Comparison of ENCODE assay signal across 1 cellular context in the genomic region with DNA sequence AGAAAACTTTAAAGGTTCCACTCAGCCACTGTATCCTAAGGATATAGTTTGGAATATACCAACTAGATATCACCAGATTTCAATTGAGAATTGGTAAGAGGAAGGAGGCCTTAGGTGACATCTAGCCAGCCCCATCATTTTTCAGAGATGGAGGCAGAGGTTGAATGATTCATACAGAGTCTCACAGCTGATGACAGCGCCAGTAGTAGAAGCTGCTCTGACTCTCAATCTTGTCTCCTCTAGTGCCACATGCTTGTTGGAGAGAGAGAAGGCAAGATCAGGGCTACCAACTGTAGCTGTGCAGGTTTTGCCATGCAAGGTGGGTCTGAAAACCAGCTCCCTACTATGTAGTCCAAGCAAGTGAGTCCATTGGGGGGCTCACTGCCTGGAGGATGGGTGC.
TF ChIP-seq lines count a peak whose summit lies in the region.

No MANE protein-coding gene starts in this region.

TF ChIP-seq in SK-N-SH, 30 proteins besides CTCF, POLR2A, EP300 and RAD21 (continued from another document):
- TF ChIP-seq FOXJ3 (CRISPR knock-in tag; IDR thresholded peaks at IDR 0.05): no peak
- no peak for TF ChIP-seq GABPA (IDR thresholded peaks at IDR 0.05; ENCODE audit: low read depth)
- TF ChIP-seq TEAD4 (IDR thresholded peaks at IDR 0.05; ENCODE audit: borderline replicate concordance, insufficient read depth): no peak
- no peak for TF ChIP-seq POLR2AphosphoS5 (IDR thresholded peaks at IDR 0.05; ENCODE audit: low read depth, low read length)
- TF ChIP-seq YY1 (IDR thresholded peaks at IDR 0.05; ENCODE audit: low read depth): no peak
- TF ChIP-seq TCF12 (IDR thresholded peaks at IDR 0.05): peak; percentile 26; the same call in 1 of the 2 replicates
- TF ChIP-seq MEF2A (IDR thresholded peaks at IDR 0.05; ENCODE audit: borderline replicate concordance, low read depth): no peak
- TF ChIP-seq TAF1 (IDR thresholded peaks at IDR 0.05; ENCODE audit: borderline replicate concordance, low read depth, low read length): no peak
- TF ChIP-seq, protein P1, sequence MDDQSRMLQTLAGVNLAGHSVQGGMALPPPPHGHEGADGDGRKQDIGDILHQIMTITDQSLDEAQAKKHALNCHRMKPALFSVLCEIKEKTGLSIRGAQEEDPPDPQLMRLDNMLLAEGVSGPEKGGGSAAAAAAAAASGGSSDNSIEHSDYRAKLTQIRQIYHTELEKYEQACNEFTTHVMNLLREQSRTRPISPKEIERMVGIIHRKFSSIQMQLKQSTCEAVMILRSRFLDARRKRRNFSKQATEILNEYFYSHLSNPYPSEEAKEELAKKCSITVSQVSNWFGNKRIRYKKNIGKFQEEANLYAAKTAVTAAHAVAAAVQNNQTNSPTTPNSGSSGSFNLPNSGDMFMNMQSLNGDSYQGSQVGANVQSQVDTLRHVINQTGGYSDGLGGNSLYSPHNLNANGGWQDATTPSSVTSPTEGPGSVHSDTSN (IDR thresholded peaks at IDR 0.05): peak; percentile 64
- no peak for TF ChIP-seq RXRA (IDR thresholded peaks at IDR 0.05; ENCODE audit: borderline replicate concordance, low read depth)
- TF ChIP-seq, protein P2, sequence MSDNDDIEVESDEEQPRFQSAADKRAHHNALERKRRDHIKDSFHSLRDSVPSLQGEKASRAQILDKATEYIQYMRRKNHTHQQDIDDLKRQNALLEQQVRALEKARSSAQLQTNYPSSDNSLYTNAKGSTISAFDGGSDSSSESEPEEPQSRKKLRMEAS (IDR thresholded peaks at IDR 0.05; ENCODE audit: low read depth): no peak
- TF ChIP-seq FOXM1 (IDR thresholded peaks at IDR 0.05; ENCODE audit: low read depth): no peak
- no peak for TF ChIP-seq MXI1 (IDR thresholded peaks at IDR 0.05; ENCODE audit: low read depth, low read length)
- no peak for TF ChIP-seq NRF1 (IDR thresholded peaks at IDR 0.05; ENCODE audit: low read depth, low read length)
- no peak for TF ChIP-seq ELF1 (IDR thresholded peaks at IDR 0.05)
- TF ChIP-seq, protein P3, sequence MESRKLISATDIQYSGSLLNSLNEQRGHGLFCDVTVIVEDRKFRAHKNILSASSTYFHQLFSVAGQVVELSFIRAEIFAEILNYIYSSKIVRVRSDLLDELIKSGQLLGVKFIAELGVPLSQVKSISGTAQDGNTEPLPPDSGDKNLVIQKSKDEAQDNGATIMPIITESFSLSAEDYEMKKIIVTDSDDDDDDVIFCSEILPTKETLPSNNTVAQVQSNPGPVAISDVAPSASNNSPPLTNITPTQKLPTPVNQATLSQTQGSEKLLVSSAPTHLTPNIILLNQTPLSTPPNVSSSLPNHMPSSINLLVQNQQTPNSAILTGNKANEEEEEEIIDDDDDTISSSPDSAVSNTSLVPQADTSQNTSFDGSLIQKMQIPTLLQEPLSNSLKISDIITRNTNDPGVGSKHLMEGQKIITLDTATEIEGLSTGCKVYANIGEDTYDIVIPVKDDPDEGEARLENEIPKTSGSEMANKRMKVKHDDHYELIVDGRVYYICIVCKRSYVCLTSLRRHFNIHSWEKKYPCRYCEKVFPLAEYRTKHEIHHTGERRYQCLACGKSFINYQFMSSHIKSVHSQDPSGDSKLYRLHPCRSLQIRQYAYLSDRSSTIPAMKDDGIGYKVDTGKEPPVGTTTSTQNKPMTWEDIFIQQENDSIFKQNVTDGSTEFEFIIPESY (IDR thresholded peaks at IDR 0.05; ENCODE audit: borderline replicate concordance, low read depth): no peak
- TF ChIP-seq, protein P4, sequence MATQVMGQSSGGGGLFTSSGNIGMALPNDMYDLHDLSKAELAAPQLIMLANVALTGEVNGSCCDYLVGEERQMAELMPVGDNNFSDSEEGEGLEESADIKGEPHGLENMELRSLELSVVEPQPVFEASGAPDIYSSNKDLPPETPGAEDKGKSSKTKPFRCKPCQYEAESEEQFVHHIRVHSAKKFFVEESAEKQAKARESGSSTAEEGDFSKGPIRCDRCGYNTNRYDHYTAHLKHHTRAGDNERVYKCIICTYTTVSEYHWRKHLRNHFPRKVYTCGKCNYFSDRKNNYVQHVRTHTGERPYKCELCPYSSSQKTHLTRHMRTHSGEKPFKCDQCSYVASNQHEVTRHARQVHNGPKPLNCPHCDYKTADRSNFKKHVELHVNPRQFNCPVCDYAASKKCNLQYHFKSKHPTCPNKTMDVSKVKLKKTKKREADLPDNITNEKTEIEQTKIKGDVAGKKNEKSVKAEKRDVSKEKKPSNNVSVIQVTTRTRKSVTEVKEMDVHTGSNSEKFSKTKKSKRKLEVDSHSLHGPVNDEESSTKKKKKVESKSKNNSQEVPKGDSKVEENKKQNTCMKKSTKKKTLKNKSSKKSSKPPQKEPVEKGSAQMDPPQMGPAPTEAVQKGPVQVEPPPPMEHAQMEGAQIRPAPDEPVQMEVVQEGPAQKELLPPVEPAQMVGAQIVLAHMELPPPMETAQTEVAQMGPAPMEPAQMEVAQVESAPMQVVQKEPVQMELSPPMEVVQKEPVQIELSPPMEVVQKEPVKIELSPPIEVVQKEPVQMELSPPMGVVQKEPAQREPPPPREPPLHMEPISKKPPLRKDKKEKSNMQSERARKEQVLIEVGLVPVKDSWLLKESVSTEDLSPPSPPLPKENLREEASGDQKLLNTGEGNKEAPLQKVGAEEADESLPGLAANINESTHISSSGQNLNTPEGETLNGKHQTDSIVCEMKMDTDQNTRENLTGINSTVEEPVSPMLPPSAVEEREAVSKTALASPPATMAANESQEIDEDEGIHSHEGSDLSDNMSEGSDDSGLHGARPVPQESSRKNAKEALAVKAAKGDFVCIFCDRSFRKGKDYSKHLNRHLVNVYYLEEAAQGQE (IDR thresholded peaks at IDR 0.05; ENCODE audit: low read depth, low read length): no peak
- no peak for TF ChIP-seq SMC3 (IDR thresholded peaks at IDR 0.05; ENCODE audit: low read depth, low read length)
- no peak for TF ChIP-seq GATA2 (CRISPR knock-in tag; IDR thresholded peaks at IDR 0.05)
- 0 out of 2 replicates have a peak, but pooled peaks have one; percentile 10 for TF ChIP-seq SIN3A (IDR thresholded peaks at IDR 0.05; ENCODE audit: borderline replicate concordance, low read depth, low read length)
- TF ChIP-seq CHD2 (IDR thresholded peaks at IDR 0.05; ENCODE audit: low read length, partially characterized antibody): no peak
- no peak for TF ChIP-seq RCOR1 (IDR thresholded peaks at IDR 0.05; ENCODE audit: low read length)
- TF ChIP-seq EZH2phosphoT487 (IDR thresholded peaks at IDR 0.05; ENCODE audit: borderline replicate concordance, low read depth): no peak
- TF ChIP-seq NFIC (IDR thresholded peaks at IDR 0.05; ENCODE audit: borderline replicate concordance): no peak
- TF ChIP-seq, protein P5, sequence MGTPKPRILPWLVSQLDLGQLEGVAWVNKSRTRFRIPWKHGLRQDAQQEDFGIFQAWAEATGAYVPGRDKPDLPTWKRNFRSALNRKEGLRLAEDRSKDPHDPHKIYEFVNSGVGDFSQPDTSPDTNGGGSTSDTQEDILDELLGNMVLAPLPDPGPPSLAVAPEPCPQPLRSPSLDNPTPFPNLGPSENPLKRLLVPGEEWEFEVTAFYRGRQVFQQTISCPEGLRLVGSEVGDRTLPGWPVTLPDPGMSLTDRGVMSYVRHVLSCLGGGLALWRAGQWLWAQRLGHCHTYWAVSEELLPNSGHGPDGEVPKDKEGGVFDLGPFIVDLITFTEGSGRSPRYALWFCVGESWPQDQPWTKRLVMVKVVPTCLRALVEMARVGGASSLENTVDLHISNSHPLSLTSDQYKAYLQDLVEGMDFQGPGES (IDR thresholded peaks at IDR 0.05; ENCODE audit: low read depth, low read length): no peak
- TF ChIP-seq, protein P6, sequence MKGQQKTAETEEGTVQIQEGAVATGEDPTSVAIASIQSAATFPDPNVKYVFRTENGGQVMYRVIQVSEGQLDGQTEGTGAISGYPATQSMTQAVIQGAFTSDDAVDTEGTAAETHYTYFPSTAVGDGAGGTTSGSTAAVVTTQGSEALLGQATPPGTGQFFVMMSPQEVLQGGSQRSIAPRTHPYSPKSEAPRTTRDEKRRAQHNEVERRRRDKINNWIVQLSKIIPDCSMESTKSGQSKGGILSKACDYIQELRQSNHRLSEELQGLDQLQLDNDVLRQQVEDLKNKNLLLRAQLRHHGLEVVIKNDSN (IDR thresholded peaks at IDR 0.05; ENCODE audit: borderline replicate concordance, low read depth): no peak
- peak; percentile 44 for TF ChIP-seq JUND (IDR thresholded peaks at IDR 0.05)
- TF ChIP-seq FOSL2 (IDR thresholded peaks at IDR 0.05; ENCODE audit: borderline replicate concordance, low read depth): peak; percentile 46; the same call in 1 of the 2 replicates
TF ChIP-seq in SK-N-SH: peak in this region for 5.
